In genomic region chr13:60431108-60431700, GRCh38 we compare ENCODE assay signal across 9 cellular contexts. TPM values are rescaled to one million over a fixed set of nuclear protein-coding genes. Genes with fewer than 3 reads are reported as not detected.
DNase-seq lines count a peak whose midpoint lies in the region; ATAC-seq and TF ChIP-seq lines count a peak whose summit lies in the region.
"Had no signal": no experiment of that assay in that cellular context is flagged by ENCODE, and none has a peak within 500 bp of the region (broad histone marks: within the 10 kb centered on the region; RNA-seq: fewer than 3 reads in every experiment).

No MANE protein-coding gene starts in this region.

- POLR2A ChIA-PET in BJ (lab: Charles Lee): no interaction called here

- intact Hi-C loops in posterior vena cava (cut with DNase I): no loop called here

- no peaks in the 10 kb centered on the region for H3K36me3 ChIP-seq in BJ (ENCODE audit: control insufficient read depth, insufficient read depth, low read length)
- H3K36me3 ChIP-seq: SJCRH30 had no signal

- DNase-seq in BJ (ENCODE audit: low read depth) (peak; percentile 19), NCI-H1436 (lab: John Stamatoyannopoulos, UW) (peak; percentile 19), UCSD-AML1 (lab: John Stamatoyannopoulos, UW; ENCODE audit: unreplicated experiment) (peak; percentile 0), germinal center (ENCODE audit: low spot score) (peak; percentile 29), pons (ENCODE audit: low spot score) (peak; percentile 82), posterior vena cava (ENCODE audit: low spot score) (no peak)

- TF ChIP-seq CTCF in BJ (IDR thresholded peaks at IDR 0.05; ENCODE audit: insufficient read depth, low read depth, low read length): peak; percentile 83

- H3K4me3 ChIP-seq in BJ (ENCODE audit: low read depth, low read length): no peak overlapping the region
- H3K4me3 ChIP-seq: SJCRH30 had no signal

- peak; percentile 73 for ATAC-seq in GM18511 (IDR thresholded peaks at IDR 0.05; ENCODE audit: unreplicated experiment)
- ATAC-seq in HG02884 (IDR thresholded peaks at IDR 0.05; ENCODE audit: unreplicated experiment): peak; percentile 72

- CTCF ChIA-PET in BJ (lab: Yijun Ruan, JAX): interaction anchor here (0.6 to 1.5 kb wide), 8 partner anchors 12 to 763 kb away, joined by 3 to 7 read pairs (median 4); partner anchors contain the start of gene TDRD3

- no peaks in the 10 kb centered on the region for H3K27me3 ChIP-seq in BJ (ENCODE audit: control insufficient read depth, insufficient read depth, low read length)
- H3K27me3 ChIP-seq: SJCRH30 had no signal

RNA-seq across cellular contexts. Expression of gene TDRD3, which starts 34.2 kb away (rescaled TPM):
- polyA plus RNA-seq in BJ (2011; rRNA removed): 3.9 and 8.0 TPM in 2 replicates
- 10.7 TPM in 2 replicates for polyA minus RNA-seq in BJ (2011; rRNA and poly(A)+ RNA removed)
- total RNA-seq in posterior vena cava: 10 to 100 TPM; 31.9 to 32.3 TPM
